In the genomic region with DNA sequence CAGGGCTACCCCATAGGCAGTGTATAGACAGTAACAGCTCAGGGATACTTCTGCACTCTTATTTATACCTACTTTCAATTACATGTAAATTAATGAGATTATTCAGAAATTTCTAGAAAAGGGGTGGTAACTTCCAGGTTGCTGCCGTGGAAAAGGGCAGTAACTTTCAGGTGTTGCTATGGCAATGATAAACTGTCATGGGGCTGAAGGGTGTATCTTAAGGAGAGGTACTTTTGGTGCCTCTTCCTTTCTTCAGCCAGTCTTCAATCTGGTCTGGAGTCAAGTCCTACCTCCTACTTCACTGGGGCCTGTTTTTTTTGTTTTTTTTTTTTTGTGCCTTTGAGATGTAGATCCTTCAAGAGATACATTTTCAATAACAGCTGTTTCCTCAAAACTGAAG, we compare ENCODE assay signal across 22 cellular contexts.
"Had no signal": no experiment of that assay in that cellular context is flagged by ENCODE, and none has a peak within 500 bp of the region (broad histone marks: within the 10 kb centered on the region; RNA-seq: fewer than 3 reads in every experiment).

No MANE protein-coding gene starts in this region.

- H3K9me2 ChIP-seq: SK-N-SH had no signal

- FAIRE-seq: HepG2, RCC 7860 had no signal

- H3K4me3 Mint-ChIP-seq: T-cell; T-helper 1 cell treated with Interleukin-12 subunit alpha and Interleukin-12 subunit beta and Interleukin-4 antibody, amounts not matched to agents 30 μg/mL and 1 μg/mL, for 36 hours had no signal

- H3K9ac ChIP-seq: SK-N-SH had no signal

- H3K27ac Mint-ChIP-seq: T-cell; T-helper 1 cell treated with Interleukin-12 subunit alpha and Interleukin-12 subunit beta and Interleukin-4 antibody, amounts not matched to agents 30 μg/mL and 1 μg/mL, for 36 hours had no signal

- H3K9me3 ChIP-seq: SK-N-SH had no signal

- H3K9me3 Mint-ChIP-seq: T-helper 1 cell treated with Interleukin-12 subunit alpha and Interleukin-12 subunit beta and Interleukin-4 antibody, amounts not matched to agents 30 μg/mL and 1 μg/mL, for 36 hours had no signal

- H3K4me2 ChIP-seq: SK-N-SH had no signal

- DNase-seq: IMR-90, MV-4-11, NCI-H1048, NCI-H1105, NCI-H1417, NCI-H1436 treated with DMSO at 0.1 percent for 48 hours, NCI-H1694, NCI-H187 treated with DMSO at 0.1 percent for 48 hours, NCI-H2029 treated with DMSO at 0.1 percent for 48 hours, NCI-H2227 treated with DMSO at 0.1 percent for 48 hours, NCI-H524, NCI-H526 treated with DMSO at 0.1 percent for 48 hours, NCI-H748 treated with DMSO at 0.1 percent for 48 hours, Right ventricle myocardium superior, RPMI8226, SIG-M5, SK-N-SH, SW 1271, T-cell had no signal

- ATAC-seq: HepG2, T-cell had no signal

- H3K4me1 Mint-ChIP-seq: T-cell had no signal

- H3K36me3 Mint-ChIP-seq: T-cell had no signal
